In the genomic region with DNA sequence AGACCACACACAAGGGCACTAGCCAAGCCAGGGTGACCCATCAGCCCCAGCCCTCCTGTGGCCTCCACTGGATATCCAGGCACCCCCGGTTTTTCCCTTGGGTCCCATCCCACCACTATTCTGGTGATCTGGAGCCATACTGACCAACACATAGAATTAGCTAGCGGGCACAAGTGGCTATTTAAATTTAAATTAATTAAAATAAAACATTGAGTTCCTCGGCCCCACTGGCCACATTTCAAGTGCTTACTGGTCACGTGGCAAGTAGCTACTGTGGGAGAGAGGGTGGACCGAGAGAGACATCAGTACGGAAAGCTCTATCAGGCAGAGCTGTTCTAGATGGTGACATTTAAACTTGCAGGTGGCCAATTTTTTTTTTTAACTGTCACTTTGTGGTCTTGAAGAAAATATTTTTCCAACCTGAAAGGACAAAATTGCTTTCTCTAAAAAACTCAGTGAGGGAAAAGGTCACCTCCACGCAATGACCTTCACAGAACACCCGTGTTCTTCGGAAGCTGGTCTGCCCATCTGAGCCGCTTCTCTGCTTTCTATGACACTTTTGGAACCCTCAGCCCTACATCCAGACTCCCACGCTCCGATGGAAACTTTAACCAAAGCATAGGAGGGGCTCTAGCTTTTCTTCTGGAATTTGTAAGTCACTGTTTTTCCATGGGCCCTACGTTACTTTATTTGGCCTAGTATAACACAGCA, we compare ENCODE assay signal across 24 cellular contexts. TPM values are rescaled to one million over a fixed set of nuclear protein-coding genes. Genes with fewer than 3 reads are reported as not detected.
DNase-seq lines count a peak whose midpoint lies in the region; ATAC-seq, FAIRE-seq and TF ChIP-seq lines count a peak whose summit lies in the region.
"Had no signal": no experiment of that assay in that cellular context is flagged by ENCODE, and none has a peak within 500 bp of the region (broad histone marks: within the 10 kb centered on the region; RNA-seq: fewer than 3 reads in every experiment).

No MANE protein-coding gene starts in this region.

- no TSS peak for BruUV-seq in K562 (replicated peaks; lab: Mats Ljungman, UMichigan)

- H3K9me3 ChIP-seq in left ventricle myocardium inferior (replicated peaks), result no peaks in the 10 kb centered on the region
- no peaks in the 10 kb centered on the region for H3K9me3 ChIP-seq in K562 (replicated peaks; ENCODE audit: control insufficient read depth, insufficient read depth, low read depth, low read length)
- H3K9me3 ChIP-seq in osteoblast (ENCODE audit: low read depth, low read length), result no peaks in the 10 kb centered on the region
- no peaks in the 10 kb centered on the region for H3K9me3 ChIP-seq in thoracic aorta
- H3K9me3 ChIP-seq: body of pancreas, gastroesophageal sphincter, thyroid gland had no signal

- WGBS in K562 (ENCODE audit: insufficient coverage, low coverage, missing lambda C conversion rate), result 56% methylated on average over 13 of the region's 13 CpGs

- H2AFZ ChIP-seq in K562 (ENCODE audit: low read depth, low read length) (no peak overlapping the region), osteoblast (ENCODE audit: low read length) (no peak overlapping the region)

- TF ChIP-seq CTCF in left ventricle myocardium inferior (IDR thresholded peaks at IDR 0.05; ENCODE audit: borderline replicate concordance) (no peak), K562 (IDR thresholded peaks at IDR 0.05 in 2 of 3, conservative IDR thresholded peaks at IDR 0.05 in 1 of 3; ENCODE audit: insufficient read depth in 2 of 3, low read depth in 1 of 3, low read length in 3 of 3) (no peak), osteoblast (IDR thresholded peaks at IDR 0.05; ENCODE audit: extremely low read depth, low read depth, low read length) (no peak), thoracic aorta (IDR thresholded peaks at IDR 0.05) (no peak)

- H3K9ac ChIP-seq in K562 (ENCODE audit: insufficient read depth in 1 of 2, low read depth in 2 of 2, low read length in 2 of 2), result no peak overlapping the region

- DNase-seq in left ventricle myocardium inferior (no peak), Right ventricle myocardium superior (no peak), K562 (ENCODE audit: extremely low read depth in 1 of 4, low spot score in 3 of 4) (no peak), osteoblast (ENCODE audit: insufficient read length, low spot score, missing footprints) (peak; percentile 82), thoracic aorta (ENCODE audit: low spot score) (no peak), EL (no peak), middle frontal gyrus (ENCODE audit: extremely low spot score, low spot score) (no peak)
- DNase-seq: activated CD4-positive, alpha-beta T cell treated with anti-CD3 and anti-CD28 coated beads for 48 hours; activated T-cell treated with anti-CD3 and anti-CD28 coated beads, Interleukin-2, amount 50 U/mL, for 48 hours; body of pancreas; CD8-positive, alpha-beta memory T cell; naive thymus-derived CD4-positive, alpha-beta T cell; NCI-H1092; NCI-H1694 treated with DMSO at 0.1 percent for 48 hours; NCI-H510A; occipital lobe; SJCRH30; SW 1271; thyroid gland; WERI-Rb-1 had no signal

- no peaks in the 10 kb centered on the region; the same call in 2 of the 3 replicates for H3K79me2 ChIP-seq in K562 (ENCODE audit: control insufficient read depth, insufficient read depth, low read length)
- H3K79me2 ChIP-seq in osteoblast (ENCODE audit: insufficient read depth, low read length), result peaks cover 99% of the 10 kb centered on the region

- H3K27ac ChIP-seq in left ventricle myocardium inferior (replicated peaks), result peak overlapping the region; percentile 91
- H3K27ac ChIP-seq in K562 (ENCODE audit: extremely low read depth, low read depth, low read length), result no peak overlapping the region
- no peak overlapping the region for H3K27ac ChIP-seq in osteoblast (ENCODE audit: low read depth, low read length)
- H3K27ac ChIP-seq in thoracic aorta, result peak overlapping the region; percentile 53 to 78
- H3K27ac ChIP-seq: body of pancreas, gastroesophageal sphincter, SJCRH30, thyroid gland, WERI-Rb-1 had no signal

- H3K4me1 ChIP-seq in left ventricle myocardium inferior (peaks cover 97% of the 10 kb centered on the region), K562 (replicated peaks in 1 of 2; ENCODE audit: control insufficient read depth in 2 of 2, insufficient read depth in 2 of 2, low read length in 2 of 2) (no peaks in the 10 kb centered on the region), osteoblast (ENCODE audit: insufficient read depth, low read length) (peaks cover 34% of the 10 kb centered on the region), thoracic aorta (ENCODE audit: control insufficient read depth in 1 of 2, low read depth in 2 of 2) (peaks cover 44 to 83% of the 10 kb centered on the region in 2 donors)
- H3K4me1 ChIP-seq: SJCRH30 had no signal

- H4K20me1 ChIP-seq in K562 (replicated peaks; ENCODE audit: control insufficient read depth, insufficient read depth, low read length) (peaks cover 67% of the 10 kb centered on the region), osteoblast (ENCODE audit: insufficient read depth, low read length) (peaks cover 33% of the 10 kb centered on the region)

- H3K4me2 ChIP-seq in K562 (ENCODE audit: insufficient read depth, low read length) (no peak overlapping the region), osteoblast (ENCODE audit: insufficient read depth, low read length) (no peak overlapping the region)

- no peaks in the 10 kb centered on the region for H3K36me3 ChIP-seq in left ventricle myocardium inferior
- no peaks in the 10 kb centered on the region for H3K36me3 ChIP-seq in K562 (ENCODE audit: control insufficient read depth, insufficient read depth, low read length)
- H3K36me3 ChIP-seq in osteoblast (ENCODE audit: insufficient read depth, low read length), result no peaks in the 10 kb centered on the region
- no peaks in the 10 kb centered on the region for H3K36me3 ChIP-seq in thoracic aorta
- H3K36me3 ChIP-seq: gastroesophageal sphincter, thyroid gland had no signal

- FAIRE-seq in K562 (lab: Jason Lieb, UNC), result no peak
- FAIRE-seq: GM12878, HTR-8/SVneo had no signal

- CTCF ChIA-PET in K562 (lab: Yijun Ruan, JAX; ENCODE audit: low intra/inter-chr PET ratio), result no interaction called here

- no peak for TF ChIP-seq RAD21 in K562 (CRISPR knock-in tag; conservative IDR thresholded peaks at IDR 0.05 in 1 of 2, IDR thresholded peaks at IDR 0.05 in 1 of 2)

- no peak for TF ChIP-seq EP300 in K562 (IDR thresholded peaks at IDR 0.05; ENCODE audit: low read length)

- no peaks in the 10 kb centered on the region for H3K27me3 ChIP-seq in left ventricle myocardium inferior (ENCODE audit: low read depth)
- H3K27me3 ChIP-seq in K562 (ENCODE audit: control insufficient read depth in 2 of 2, insufficient read depth in 2 of 2, low read length in 2 of 2), result peaks cover 0 to 15% of the 10 kb centered on the region in 2 experiments; a peak in 3 of 5 replicates
- no peaks in the 10 kb centered on the region for H3K27me3 ChIP-seq in osteoblast (ENCODE audit: insufficient read depth, low read length)
- H3K27me3 ChIP-seq in thoracic aorta (replicated peaks; ENCODE audit: insufficient read depth), result no peaks in the 10 kb centered on the region
- H3K27me3 ChIP-seq: body of pancreas, gastroesophageal sphincter, SJCRH30, thyroid gland had no signal

- intact Hi-C loops in left ventricle myocardium inferior (cut with micrococcal nuclease), result no loop called here
- intact Hi-C loops in Right ventricle myocardium superior (cut with DNase I), result no loop called here
- intact Hi-C loops in K562 (cut with micrococcal nuclease), result no loop called here

- ATAC-seq in Right ventricle myocardium superior (ENCODE audit: poor library complexity) (no peak), K562 (no peak), thoracic aorta (ENCODE audit: insufficient number of reproducible peaks, low FRiP score, low read depth) (no peak), HG03108 (IDR thresholded peaks at IDR 0.05; ENCODE audit: unreplicated experiment) (no peak)
- ATAC-seq: body of pancreas; gastroesophageal sphincter; GM12878; naive thymus-derived CD4-positive, alpha-beta T cell had no signal

- peak overlapping the region; percentile 11 for H3K4me3 ChIP-seq in left ventricle myocardium inferior
- H3K4me3 ChIP-seq in K562, result no peak overlapping the region
- H3K4me3 ChIP-seq in osteoblast (ENCODE audit: insufficient read depth, low read length), result no peak overlapping the region
- peak overlapping the region; percentile 50 for H3K4me3 ChIP-seq in thoracic aorta
- H3K4me3 ChIP-seq: body of pancreas, gastroesophageal sphincter, GM12878, SJCRH30, thyroid gland had no signal

- no peaks in the 10 kb centered on the region for H3K9me1 ChIP-seq in K562 (ENCODE audit: control insufficient read depth, insufficient read depth, low read length)

- POLR2A ChIA-PET in K562 (lab: Yijun Ruan, JAX), result interaction anchor here (0.7 to 1.2 kb wide), 3 partner anchors 10 to 30 kb away, joined by 3 to 4 read pairs (median 3); partner anchors contain the start of gene HIPK2

- TF ChIP-seq POLR2A in K562 (conservative IDR thresholded peaks at IDR 0.05), result no peak

- in situ Hi-C loops in K562 (cut with MboI), result no loop called here

TF ChIP-seq in K562, 482 proteins besides CTCF, POLR2A, EP300 and RAD21 (continues in another document):
- TF ChIP-seq ZNF316 (IDR thresholded peaks at IDR 0.05) (no peak), SUPT5H (IDR thresholded peaks at IDR 0.05) (no peak), SRSF1 (IDR thresholded peaks at IDR 0.05; ENCODE audit: low read depth, low read length) (no peak), SAFB (IDR thresholded peaks at IDR 0.05; ENCODE audit: borderline replicate concordance, low read depth, low read length) (no peak)

RNA-seq across cellular contexts. Expression of gene HIPK2, which starts 30.0 kb away (rescaled TPM):
- total RNA-seq in left ventricle myocardium inferior, result 127 TPM
- 88.5 TPM for total RNA-seq in Right ventricle myocardium superior
- total RNA-seq in K562 (2011; cell fraction: chromatin; rRNA removed; ENCODE audit: low replicate concordance), result 51.9 and 59.2 TPM in 2 replicates
- 15.1 and 17.3 TPM in 2 replicates for total RNA-seq in K562 (2011; cell fraction: nucleolus; rRNA removed)
- total RNA-seq in K562 (2011; cell fraction: nucleoplasm; rRNA removed), result 16.6 and 21.8 TPM in 2 replicates
- 3.8 and 5.7 TPM in 2 replicates for total RNA-seq in K562 (2014; rRNA removed)
- 5.4 and 5.5 TPM in 2 replicates for total RNA-seq in K562 (2014; rRNA removed; fragmentation: Illumina TruSeq; extraction: Trizol)
- total RNA-seq in K562 (2015; rRNA removed; fragmentation: Illumina TruSeq; extraction: Trizol), result 3.9 and 4.4 TPM in 2 replicates
- total RNA-seq in K562 (2021), result 17.5 and 19.8 TPM in 2 replicates
- polyA plus RNA-seq in K562 (2011; rRNA removed), result 8.8 and 10.0 TPM in 2 replicates
- 6.5 and 10.7 TPM in 2 replicates for polyA plus RNA-seq in K562 (2011; cell fraction: cytosol; rRNA removed)
- 15.6 and 30.0 TPM in 2 replicates for polyA plus RNA-seq in K562 (2011; cell fraction: nucleus; rRNA removed)
- 4.7 and 7.4 TPM in 2 replicates for polyA plus RNA-seq in K562 (2012)
- polyA plus RNA-seq in K562 (2014; fragmentation: Illumina TruSeq; extraction: Trizol), result 9.9 and 10.1 TPM in 2 replicates
- polyA plus RNA-seq in K562 (2014; fragmentation: Nextera tagmentation; extraction: Ambion mirVana), result 1 to 10 TPM in 1 of 2 experiments, under 1 TPM in 1; 0.69 to 1.6 TPM
- polyA plus RNA-seq in K562 (2014; rRNA removed), result 5.1 and 5.5 TPM in 2 replicates
- polyA minus RNA-seq in K562 (2011; rRNA and poly(A)+ RNA removed), result 31.9 and 34.7 TPM in 2 replicates
- polyA minus RNA-seq in K562 (2011; cell fraction: cytosol; rRNA and poly(A)+ RNA removed), result 25.2 and 25.9 TPM in 2 replicates
- polyA minus RNA-seq in K562 (2011; cell fraction: nucleus; rRNA and poly(A)+ RNA removed), result 17.0 and 17.8 TPM in 2 replicates
- total RNA-seq in osteoblast, result 12.7 and 13.3 TPM in 2 replicates
- total RNA-seq in thoracic aorta, result 10 to 100 TPM; 49.4 to 68.5 TPM

Comparison
In these comparisons a context has a peak if more than half of its experiments do, and no peak if none do; other contexts are left out.
1. H3K27ac ChIP-seq: peak in left ventricle myocardium inferior (single experiment) and thoracic aorta (2 of 2); none in K562 (single experiment) and osteoblast (single experiment).
2. H3K4me3 ChIP-seq: peak in left ventricle myocardium inferior (single experiment) and thoracic aorta (single experiment); none in K562 (single experiment) and osteoblast (single experiment).